In the genomic region with DNA sequence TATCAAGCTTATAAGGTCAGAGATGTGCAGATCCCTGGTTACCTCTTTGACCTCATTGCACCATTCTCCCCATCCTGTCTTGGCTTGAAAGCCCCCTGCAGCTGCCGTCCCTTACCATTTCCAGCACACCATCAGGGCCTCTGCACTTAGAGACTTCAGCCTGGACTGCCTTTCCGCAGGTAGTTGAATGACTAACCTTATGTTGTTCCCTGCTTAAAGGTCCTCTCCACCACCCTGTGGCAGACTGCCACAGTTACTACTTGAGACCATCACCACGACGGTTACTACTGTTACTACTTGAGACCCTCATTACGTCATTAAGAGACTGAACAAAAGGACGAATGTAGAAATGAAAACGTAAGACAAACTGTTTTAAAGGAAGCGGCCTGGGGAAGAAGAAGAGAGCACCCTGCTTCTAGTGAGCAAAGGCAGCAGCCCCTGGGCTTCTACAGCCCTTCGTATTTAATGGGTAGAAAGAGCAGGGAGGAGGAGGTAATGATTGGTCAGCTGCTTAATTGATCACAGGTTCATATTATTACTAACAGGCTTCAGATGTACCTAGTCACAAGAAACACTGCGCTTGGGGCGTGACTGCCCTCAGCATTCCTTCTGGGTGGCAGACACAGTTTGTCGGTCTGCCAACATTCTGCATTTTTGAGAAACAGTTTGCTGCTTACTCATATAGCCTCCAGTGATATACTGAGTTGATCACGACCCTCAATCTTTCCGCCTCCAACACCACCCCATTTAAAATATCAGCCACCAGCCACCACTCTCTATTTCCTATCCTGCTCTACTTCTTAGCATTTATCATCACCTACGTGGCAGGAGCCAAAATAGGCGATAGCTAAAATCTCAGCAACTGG, we compare ENCODE assay signal across 18 cellular contexts.
DNase-seq lines count a peak whose midpoint lies in the region; ATAC-seq, FAIRE-seq and TF ChIP-seq lines count a peak whose summit lies in the region.
"Had no signal": no experiment of that assay in that cellular context is flagged by ENCODE, and none has a peak within 500 bp of the region (broad histone marks: within the 10 kb centered on the region; RNA-seq: fewer than 3 reads in every experiment).

No MANE protein-coding gene starts in this region.

- H2AFZ ChIP-seq in astrocyte (ENCODE audit: low read depth, low read length), result no peak overlapping the region

- peak overlapping the region; percentile 40 for H3K4me3 Mint-ChIP-seq in astrocyte (ENCODE audit: unreplicated experiment)
- no peak overlapping the region for H3K4me3 Mint-ChIP-seq in activated CD8-positive, alpha-beta memory T cell treated with anti-CD3 and anti-CD28 coated beads, Interleukin-2, amount 10 ng/mL, durations not matched to agents 7 days and 5 days
- H3K4me3 Mint-ChIP-seq: CD4-positive, alpha-beta T cell; type B pancreatic cell had no signal

- H3K4me2 ChIP-seq in astrocyte (ENCODE audit: low read length), result no peak overlapping the region

- H3K27me3 ChIP-seq in astrocyte (ENCODE audit: insufficient read depth, low read length), result no peaks in the 10 kb centered on the region
- H3K27me3 ChIP-seq: ascending aorta had no signal

- H3K4me1 ChIP-seq in astrocyte (ENCODE audit: insufficient read depth, low read length), result no peaks in the 10 kb centered on the region
- H3K4me1 ChIP-seq: ascending aorta had no signal

- peaks cover 17% of the 10 kb centered on the region for H3K27me3 Mint-ChIP-seq in astrocyte (ENCODE audit: low read depth, unreplicated experiment)
- H3K27me3 Mint-ChIP-seq in activated CD8-positive, alpha-beta memory T cell treated with anti-CD3 and anti-CD28 coated beads, Interleukin-2, amount 10 ng/mL, durations not matched to agents 7 days and 5 days, result no peaks in the 10 kb centered on the region
- H3K27me3 Mint-ChIP-seq: CD4-positive, alpha-beta T cell; type B pancreatic cell had no signal

- no peaks in the 10 kb centered on the region for H3K9me3 Mint-ChIP-seq in astrocyte (ENCODE audit: unreplicated experiment)
- no peaks in the 10 kb centered on the region for H3K9me3 Mint-ChIP-seq in activated CD8-positive, alpha-beta memory T cell treated with anti-CD3 and anti-CD28 coated beads, Interleukin-2, amount 10 ng/mL, durations not matched to agents 7 days and 5 days (ENCODE audit: low read depth)
- H3K9me3 Mint-ChIP-seq: CD4-positive, alpha-beta T cell had no signal

- TF ChIP-seq CTCF in AG09319 (IDR thresholded peaks at IDR 0.05; ENCODE audit: low read depth, low read length) (no peak), astrocyte (IDR thresholded peaks at IDR 0.05; ENCODE audit: insufficient read depth, low read depth, low read length) (no peak)

- H3K4me3 ChIP-seq in astrocyte (ENCODE audit: insufficient read depth, low read depth, low read length), result no peak overlapping the region
- H3K4me3 ChIP-seq: ascending aorta had no signal

- FAIRE-seq in HTR-8/SVneo (lab: Jason Lieb, UNC), result peak; percentile 95
- no peak for FAIRE-seq in astrocyte (lab: Jason Lieb, UNC)
- FAIRE-seq: colon had no signal

- no peaks in the 10 kb centered on the region for H3K36me3 Mint-ChIP-seq in astrocyte (ENCODE audit: low read depth, unreplicated experiment)
- H3K36me3 Mint-ChIP-seq in activated CD8-positive, alpha-beta memory T cell treated with anti-CD3 and anti-CD28 coated beads, Interleukin-2, amount 10 ng/mL, durations not matched to agents 7 days and 5 days, result no peaks in the 10 kb centered on the region

- H4K20me1 ChIP-seq in astrocyte (ENCODE audit: insufficient read depth, low read length), result no peaks in the 10 kb centered on the region

- no peak overlapping the region for H3K9ac ChIP-seq in astrocyte (ENCODE audit: low read length)

- peak; percentile 2 for DNase-seq in AG09319 (ENCODE audit: extremely low read depth, low read depth)
- DNase-seq in HTR-8/SVneo (ENCODE audit: insufficient read length, low spot score), result peak; percentile 59
- DNase-seq in astrocyte (ENCODE audit: low read depth), result peak; percentile 32
- peak; percentile 60 for DNase-seq in kidney tubule cell (ENCODE audit: low spot score)
- DNase-seq in NCI-H526 (lab: John Stamatoyannopoulos, UW), result no peak
- no peak for DNase-seq in activated CD8-positive, alpha-beta memory T cell treated with anti-CD3 and anti-CD28 coated beads, Interleukin-2, amount 10 ng/mL, durations not matched to agents 7 days and 5 days
- DNase-seq in NCI-H345 (lab: John Stamatoyannopoulos, UW), result no peak
- DNase-seq: activated naive CD4-positive, alpha-beta T cell treated with Interleukin-2 at 50 U/mL for 16 hours; CD4-positive, alpha-beta T cell; NCI-H1417; NCI-H69; retina; stimulated activated naive CD8-positive, alpha-beta T cell treated with anti-CD3 and anti-CD28 coated beads, Interleukin-15, Interleukin-2, amounts not matched to agents 100 U/mL and 50 U/mL, for 24 hours had no signal

- no peaks in the 10 kb centered on the region for H3K36me3 ChIP-seq in astrocyte (ENCODE audit: insufficient read depth, low read length)
- H3K36me3 ChIP-seq: ascending aorta had no signal

- ATAC-seq in GM19023 (IDR thresholded peaks at IDR 0.05; ENCODE audit: unreplicated experiment), result no peak
- ATAC-seq in activated CD8-positive, alpha-beta memory T cell treated with anti-CD3 and anti-CD28 coated beads, Interleukin-2, amount 10 ng/mL, durations not matched to agents 7 days and 5 days, result no peak
- ATAC-seq: left lobe of liver; stimulated activated naive CD8-positive, alpha-beta T cell treated with anti-CD3 and anti-CD28 coated beads, Interleukin-15, Interleukin-2, amounts not matched to agents 100 U/mL and 50 U/mL, for 24 hours had no signal

- H3K79me2 ChIP-seq in astrocyte (ENCODE audit: insufficient read depth, low read length), result no peaks in the 10 kb centered on the region

- CTCF ChIA-PET in activated CD8-positive, alpha-beta memory T cell treated with anti-CD3 and anti-CD28 coated beads, Interleukin-2, amount 10 ng/mL, durations not matched to agents 7 days and 5 days (lab: Charles Lee), result no interaction called here

- no peak overlapping the region for H3K27ac ChIP-seq in astrocyte (ENCODE audit: low read depth, low read length)
- H3K27ac ChIP-seq: ascending aorta had no signal

- H3K9me3 ChIP-seq in astrocyte (ENCODE audit: insufficient read depth, low read depth, low read length), result no peaks in the 10 kb centered on the region
- H3K9me3 ChIP-seq: ascending aorta had no signal

- H3K27ac Mint-ChIP-seq in astrocyte (ENCODE audit: unreplicated experiment), result no peak overlapping the region
- no peak overlapping the region for H3K27ac Mint-ChIP-seq in activated CD8-positive, alpha-beta memory T cell treated with anti-CD3 and anti-CD28 coated beads, Interleukin-2, amount 10 ng/mL, durations not matched to agents 7 days and 5 days
- H3K27ac Mint-ChIP-seq: CD4-positive, alpha-beta T cell; type B pancreatic cell had no signal

- peaks cover 9% of the 10 kb centered on the region for H3K4me1 Mint-ChIP-seq in astrocyte (ENCODE audit: low read depth, unreplicated experiment)
- peaks cover 2% of the 10 kb centered on the region for H3K4me1 Mint-ChIP-seq in activated CD8-positive, alpha-beta memory T cell treated with anti-CD3 and anti-CD28 coated beads, Interleukin-2, amount 10 ng/mL, durations not matched to agents 7 days and 5 days

Comparison
In these comparisons a context has a peak if more than half of its experiments do, and no peak if none do; other contexts are left out.
1. DNase-seq: peak in AG09319 (single experiment), HTR-8/SVneo (single experiment), astrocyte (single experiment) and kidney tubule cell (single experiment); none in NCI-H526 (0 of 2), activated CD8-positive, alpha-beta memory T cell treated with anti-CD3 and anti-CD28 coated beads, Interleukin-2, amount 10 ng/mL, durations not matched to agents 7 days and 5 days (single experiment) and NCI-H345 (single experiment).